ENCODE assay signal across 1 cellular context in genomic region chr6:161238076-161238869, GRCh38.
A peak's percentile ranks its signal among the peaks of the same experiment; 100 is the strongest.
TF ChIP-seq lines count a peak whose summit lies in the region.

No MANE protein-coding gene starts in this region.

TF ChIP-seq in K562, 482 proteins besides CTCF, POLR2A, EP300 and RAD21 (continued from another document):
- TF ChIP-seq ZNF609 (CRISPR knock-in tag; IDR thresholded peaks at IDR 0.05; ENCODE audit: borderline replicate concordance) (no peak), SIN3A (IDR thresholded peaks at IDR 0.05; ENCODE audit: borderline replicate concordance in 2 of 2, control insufficient read depth in 1 of 2, low read depth in 2 of 2, low read length in 2 of 2) (no peak), ZEB2 (IDR thresholded peaks at IDR 0.05) (peak; percentile 53; the same call in 1 of the 2 replicates), ZBTB49 (CRISPR knock-in tag; IDR thresholded peaks at IDR 0.05; ENCODE audit: borderline replicate concordance) (no peak), PTRF (tag; IDR thresholded peaks at IDR 0.05) (no peak), HDAC2 (IDR thresholded peaks at IDR 0.05) (0 out of 2 replicates have a peak, but pooled peaks have one; percentile 50), GATA2 (CRISPR knock-in tag; IDR thresholded peaks at IDR 0.05) (0 out of 2 replicates have a peak, but pooled peaks have one; percentile 13), ZFP1 (CRISPR knock-in tag; IDR thresholded peaks at IDR 0.05) (no peak)
